ENCODE assay signal across 1 cellular context in the genomic region with DNA sequence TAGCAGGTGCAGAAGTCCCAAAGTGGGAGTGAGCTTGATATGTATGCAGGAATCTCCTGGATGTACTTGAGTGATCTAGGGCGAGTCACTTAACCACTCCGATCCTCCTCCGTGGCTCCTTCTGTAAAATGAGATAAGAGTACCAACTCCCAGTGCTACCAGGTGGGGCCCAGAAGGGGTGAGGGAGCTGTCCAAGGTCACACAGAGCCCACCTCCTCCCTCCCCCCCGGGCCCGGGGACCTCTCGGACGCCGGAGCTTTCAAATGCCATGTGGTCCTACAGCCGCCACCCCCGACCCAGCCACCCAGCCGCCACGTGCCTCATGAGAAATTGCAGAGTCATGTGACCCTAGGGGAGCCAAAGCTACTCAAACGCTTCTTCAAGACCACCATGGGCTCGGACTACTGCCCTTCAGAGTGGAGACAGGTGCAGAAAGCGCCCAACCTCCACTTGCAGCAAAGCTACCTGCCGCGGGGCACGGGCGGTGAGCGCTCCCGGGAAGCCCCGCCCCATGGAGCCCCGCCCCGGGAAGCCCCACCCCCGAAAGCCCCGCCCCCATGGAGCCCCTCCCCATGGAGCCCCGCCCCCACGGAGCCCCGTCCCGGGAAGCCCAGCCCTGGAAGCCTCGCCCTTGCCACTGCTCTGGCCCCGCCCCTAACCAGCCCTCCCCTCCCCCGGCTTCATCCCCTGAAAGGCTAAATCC.
TF ChIP-seq lines count a peak whose summit lies in the region.

No MANE protein-coding gene starts in this region.

TF ChIP-seq in GM23338, 12 proteins besides CTCF, POLR2A, EP300 and RAD21:
- TF ChIP-seq, protein P1, sequence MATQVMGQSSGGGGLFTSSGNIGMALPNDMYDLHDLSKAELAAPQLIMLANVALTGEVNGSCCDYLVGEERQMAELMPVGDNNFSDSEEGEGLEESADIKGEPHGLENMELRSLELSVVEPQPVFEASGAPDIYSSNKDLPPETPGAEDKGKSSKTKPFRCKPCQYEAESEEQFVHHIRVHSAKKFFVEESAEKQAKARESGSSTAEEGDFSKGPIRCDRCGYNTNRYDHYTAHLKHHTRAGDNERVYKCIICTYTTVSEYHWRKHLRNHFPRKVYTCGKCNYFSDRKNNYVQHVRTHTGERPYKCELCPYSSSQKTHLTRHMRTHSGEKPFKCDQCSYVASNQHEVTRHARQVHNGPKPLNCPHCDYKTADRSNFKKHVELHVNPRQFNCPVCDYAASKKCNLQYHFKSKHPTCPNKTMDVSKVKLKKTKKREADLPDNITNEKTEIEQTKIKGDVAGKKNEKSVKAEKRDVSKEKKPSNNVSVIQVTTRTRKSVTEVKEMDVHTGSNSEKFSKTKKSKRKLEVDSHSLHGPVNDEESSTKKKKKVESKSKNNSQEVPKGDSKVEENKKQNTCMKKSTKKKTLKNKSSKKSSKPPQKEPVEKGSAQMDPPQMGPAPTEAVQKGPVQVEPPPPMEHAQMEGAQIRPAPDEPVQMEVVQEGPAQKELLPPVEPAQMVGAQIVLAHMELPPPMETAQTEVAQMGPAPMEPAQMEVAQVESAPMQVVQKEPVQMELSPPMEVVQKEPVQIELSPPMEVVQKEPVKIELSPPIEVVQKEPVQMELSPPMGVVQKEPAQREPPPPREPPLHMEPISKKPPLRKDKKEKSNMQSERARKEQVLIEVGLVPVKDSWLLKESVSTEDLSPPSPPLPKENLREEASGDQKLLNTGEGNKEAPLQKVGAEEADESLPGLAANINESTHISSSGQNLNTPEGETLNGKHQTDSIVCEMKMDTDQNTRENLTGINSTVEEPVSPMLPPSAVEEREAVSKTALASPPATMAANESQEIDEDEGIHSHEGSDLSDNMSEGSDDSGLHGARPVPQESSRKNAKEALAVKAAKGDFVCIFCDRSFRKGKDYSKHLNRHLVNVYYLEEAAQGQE (IDR thresholded peaks at IDR 0.05; ENCODE audit: unreplicated experiment), result peak; percentile 81
- TF ChIP-seq POLR2AphosphoS5 (IDR thresholded peaks at IDR 0.05; ENCODE audit: low read depth) (peak; percentile 38; the same call in 1 of the 2 replicates), EZH2 (IDR thresholded peaks at IDR 0.05; ENCODE audit: low read depth, unreplicated experiment) (no peak), ZNF114 (CRISPR knock-in tag; IDR thresholded peaks at IDR 0.05) (no peak), JUNB (IDR thresholded peaks at IDR 0.05; ENCODE audit: unreplicated experiment) (no peak), EZH2phosphoT487 (IDR thresholded peaks at IDR 0.05; ENCODE audit: unreplicated experiment) (no peak), STAT1 (IDR thresholded peaks at IDR 0.05; ENCODE audit: unreplicated experiment) (no peak), NANOG (IDR thresholded peaks at IDR 0.05; ENCODE audit: borderline replicate concordance) (no peak), ZNF331 (CRISPR knock-in tag; IDR thresholded peaks at IDR 0.05; ENCODE audit: low read depth) (no peak)
- TF ChIP-seq, protein P2, sequence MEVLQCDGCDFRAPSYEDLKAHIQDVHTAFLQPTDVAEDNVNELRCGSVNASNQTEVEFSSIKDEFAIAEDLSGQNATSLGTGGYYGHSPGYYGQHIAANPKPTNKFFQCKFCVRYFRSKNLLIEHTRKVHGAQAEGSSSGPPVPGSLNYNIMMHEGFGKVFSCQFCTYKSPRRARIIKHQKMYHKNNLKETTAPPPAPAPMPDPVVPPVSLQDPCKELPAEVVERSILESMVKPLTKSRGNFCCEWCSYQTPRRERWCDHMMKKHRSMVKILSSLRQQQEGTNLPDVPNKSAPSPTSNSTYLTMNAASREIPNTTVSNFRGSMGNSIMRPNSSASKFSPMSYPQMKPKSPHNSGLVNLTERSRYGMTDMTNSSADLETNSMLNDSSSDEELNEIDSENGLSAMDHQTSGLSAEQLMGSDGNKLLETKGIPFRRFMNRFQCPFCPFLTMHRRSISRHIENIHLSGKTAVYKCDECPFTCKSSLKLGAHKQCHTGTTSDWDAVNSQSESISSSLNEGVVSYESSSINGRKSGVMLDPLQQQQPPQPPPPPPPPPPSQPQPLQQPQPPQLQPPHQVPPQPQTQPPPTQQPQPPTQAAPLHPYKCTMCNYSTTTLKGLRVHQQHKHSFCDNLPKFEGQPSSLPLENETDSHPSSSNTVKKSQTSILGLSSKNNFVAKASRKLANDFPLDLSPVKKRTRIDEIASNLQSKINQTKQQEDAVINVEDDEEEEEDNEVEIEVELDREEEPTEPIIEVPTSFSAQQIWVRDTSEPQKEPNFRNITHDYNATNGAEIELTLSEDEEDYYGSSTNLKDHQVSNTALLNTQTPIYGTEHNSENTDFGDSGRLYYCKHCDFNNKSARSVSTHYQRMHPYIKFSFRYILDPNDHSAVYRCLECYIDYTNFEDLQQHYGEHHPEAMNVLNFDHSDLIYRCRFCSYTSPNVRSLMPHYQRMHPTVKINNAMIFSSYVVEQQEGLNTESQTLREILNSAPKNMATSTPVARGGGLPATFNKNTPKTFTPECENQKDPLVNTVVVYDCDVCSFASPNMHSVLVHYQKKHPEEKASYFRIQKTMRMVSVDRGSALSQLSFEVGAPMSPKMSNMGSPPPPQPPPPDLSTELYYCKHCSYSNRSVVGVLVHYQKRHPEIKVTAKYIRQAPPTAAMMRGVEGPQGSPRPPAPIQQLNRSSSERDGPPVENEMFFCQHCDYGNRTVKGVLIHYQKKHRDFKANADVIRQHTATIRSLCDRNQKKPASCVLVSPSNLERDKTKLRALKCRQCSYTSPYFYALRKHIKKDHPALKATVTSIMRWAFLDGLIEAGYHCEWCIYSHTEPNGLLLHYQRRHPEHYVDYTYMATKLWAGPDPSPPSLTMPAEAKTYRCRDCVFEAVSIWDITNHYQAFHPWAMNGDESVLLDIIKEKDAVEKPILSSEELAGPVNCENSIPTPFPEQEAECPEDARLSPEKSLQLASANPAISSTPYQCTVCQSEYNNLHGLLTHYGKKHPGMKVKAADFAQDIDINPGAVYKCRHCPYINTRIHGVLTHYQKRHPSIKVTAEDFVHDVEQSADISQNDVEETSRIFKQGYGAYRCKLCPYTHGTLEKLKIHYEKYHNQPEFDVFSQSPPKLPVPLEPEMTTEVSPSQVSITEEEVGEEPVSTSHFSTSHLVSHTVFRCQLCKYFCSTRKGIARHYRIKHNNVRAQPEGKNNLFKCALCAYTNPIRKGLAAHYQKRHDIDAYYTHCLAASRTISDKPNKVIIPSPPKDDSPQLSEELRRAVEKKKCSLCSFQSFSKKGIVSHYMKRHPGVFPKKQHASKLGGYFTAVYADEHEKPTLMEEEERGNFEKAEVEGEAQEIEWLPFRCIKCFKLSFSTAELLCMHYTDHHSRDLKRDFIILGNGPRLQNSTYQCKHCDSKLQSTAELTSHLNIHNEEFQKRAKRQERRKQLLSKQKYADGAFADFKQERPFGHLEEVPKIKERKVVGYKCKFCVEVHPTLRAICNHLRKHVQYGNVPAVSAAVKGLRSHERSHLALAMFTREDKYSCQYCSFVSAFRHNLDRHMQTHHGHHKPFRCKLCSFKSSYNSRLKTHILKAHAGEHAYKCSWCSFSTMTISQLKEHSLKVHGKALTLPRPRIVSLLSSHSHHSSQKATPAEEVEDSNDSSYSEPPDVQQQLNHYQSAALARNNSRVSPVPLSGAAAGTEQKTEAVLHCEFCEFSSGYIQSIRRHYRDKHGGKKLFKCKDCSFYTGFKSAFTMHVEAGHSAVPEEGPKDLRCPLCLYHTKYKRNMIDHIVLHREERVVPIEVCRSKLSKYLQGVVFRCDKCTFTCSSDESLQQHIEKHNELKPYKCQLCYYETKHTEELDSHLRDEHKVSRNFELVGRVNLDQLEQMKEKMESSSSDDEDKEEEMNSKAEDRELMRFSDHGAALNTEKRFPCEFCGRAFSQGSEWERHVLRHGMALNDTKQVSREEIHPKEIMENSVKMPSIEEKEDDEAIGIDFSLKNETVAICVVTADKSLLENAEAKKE (CRISPR knock-in tag; IDR thresholded peaks at IDR 0.05), result no peak
